Comparison of ENCODE assay signal across 11 cellular contexts in the genomic region with DNA sequence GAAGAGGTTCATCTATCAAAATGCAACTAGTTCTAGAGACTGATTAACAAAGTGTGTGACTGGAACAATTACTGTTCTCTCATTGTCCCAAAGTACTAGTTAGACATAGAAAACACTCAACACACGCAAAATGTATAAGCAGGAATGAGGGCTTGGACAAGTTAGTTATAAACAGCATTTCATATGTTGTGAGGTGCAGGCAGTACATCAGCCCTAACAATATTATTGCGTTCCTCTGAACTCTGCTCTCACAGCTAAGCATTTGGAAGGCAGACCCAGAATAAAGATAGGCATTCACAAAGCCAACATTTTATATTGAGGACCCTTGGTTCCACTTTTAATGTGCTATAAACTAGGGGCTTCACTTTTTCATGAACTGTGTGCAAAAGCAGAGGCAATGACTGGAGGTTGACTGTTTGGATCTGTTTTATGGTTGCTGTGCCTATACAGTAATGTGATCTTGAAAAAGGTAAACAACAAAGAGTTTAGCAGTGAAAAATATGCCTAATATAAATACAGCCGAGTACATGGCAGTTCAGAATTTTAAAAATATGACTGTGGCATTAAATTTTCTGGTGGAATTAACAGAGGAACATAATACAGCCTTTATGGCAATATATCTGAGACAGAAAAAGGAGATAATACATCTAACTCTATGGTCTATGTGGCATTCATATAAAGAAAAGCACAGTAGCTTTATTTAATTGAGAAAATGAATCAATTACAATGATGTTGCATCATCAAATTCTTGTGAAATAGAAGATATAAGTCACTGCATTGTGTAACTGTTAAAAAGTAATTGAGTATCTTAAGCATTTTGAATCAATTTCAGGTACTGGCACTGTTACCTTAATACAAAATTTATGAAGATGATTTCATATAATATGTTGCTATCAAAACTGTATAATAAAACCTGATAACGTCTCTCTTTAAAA.
DNase-seq lines count a peak whose midpoint lies in the region; ATAC-seq and TF ChIP-seq lines count a peak whose summit lies in the region.
"Had no signal": no experiment of that assay in that cellular context is flagged by ENCODE, and none has a peak within 500 bp of the region (broad histone marks: within the 10 kb centered on the region; RNA-seq: fewer than 3 reads in every experiment).

No MANE protein-coding gene starts in this region.

- no peak overlapping the region for H3K4me3 ChIP-seq in fibroblast of pulmonary artery (replicated peaks; ENCODE audit: low read depth, low read length)

- H3K4me1 Mint-ChIP-seq in stimulated activated naive CD8-positive, alpha-beta T cell treated with anti-CD3 and anti-CD28 coated beads, Interleukin-15, Interleukin-2, amounts not matched to agents 100 ng/mL and 50 ng/mL, for 24 hours (ENCODE audit: low read depth) = peaks cover 50% of the 10 kb centered on the region
- H3K4me1 Mint-ChIP-seq in T-helper 17 cell = peaks cover 28% of the 10 kb centered on the region

- peak overlapping the region; percentile 53 for H3K4me3 Mint-ChIP-seq in stimulated activated naive CD8-positive, alpha-beta T cell treated with anti-CD3 and anti-CD28 coated beads, Interleukin-15, Interleukin-2, amounts not matched to agents 100 ng/mL and 50 ng/mL, for 24 hours
- no peak overlapping the region for H3K4me3 Mint-ChIP-seq in T-helper 17 cell
- H3K4me3 Mint-ChIP-seq: brain had no signal

- no peak for ATAC-seq in stimulated activated naive CD8-positive, alpha-beta T cell treated with anti-CD3 and anti-CD28 coated beads, Interleukin-15, Interleukin-2, amounts not matched to agents 100 U/mL and 50 U/mL, for 24 hours
- ATAC-seq in T-helper 17 cell = no peak
- no peak for ATAC-seq in HG02571 (IDR thresholded peaks at IDR 0.05; ENCODE audit: unreplicated experiment)

- H3K36me3 Mint-ChIP-seq in stimulated activated naive CD8-positive, alpha-beta T cell treated with anti-CD3 and anti-CD28 coated beads, Interleukin-15, Interleukin-2, amounts not matched to agents 100 ng/mL and 50 ng/mL, for 24 hours (ENCODE audit: low read depth) = peaks cover 7% of the 10 kb centered on the region
- no peaks in the 10 kb centered on the region for H3K36me3 Mint-ChIP-seq in T-helper 17 cell (ENCODE audit: low read depth)

- H3K9me3 ChIP-seq in T-helper 17 cell (ENCODE audit: control insufficient read depth, low read length, poor library complexity, severe bottlenecking) = no peaks in the 10 kb centered on the region

- no peak for TF ChIP-seq CTCF in fibroblast of pulmonary artery (IDR thresholded peaks at IDR 0.05; ENCODE audit: low read length, missing control alignments)

- H3K9me3 Mint-ChIP-seq in stimulated activated naive CD8-positive, alpha-beta T cell treated with anti-CD3 and anti-CD28 coated beads, Interleukin-15, Interleukin-2, amounts not matched to agents 100 ng/mL and 50 ng/mL, for 24 hours = no peaks in the 10 kb centered on the region
- H3K9me3 Mint-ChIP-seq: brain had no signal

- no peaks in the 10 kb centered on the region for H3K27me3 Mint-ChIP-seq in stimulated activated naive CD8-positive, alpha-beta T cell treated with anti-CD3 and anti-CD28 coated beads, Interleukin-15, Interleukin-2, amounts not matched to agents 100 ng/mL and 50 ng/mL, for 24 hours
- H3K27me3 Mint-ChIP-seq in T-helper 17 cell = no peaks in the 10 kb centered on the region
- H3K27me3 Mint-ChIP-seq: brain had no signal

- H3K27ac Mint-ChIP-seq in stimulated activated naive CD8-positive, alpha-beta T cell treated with anti-CD3 and anti-CD28 coated beads, Interleukin-15, Interleukin-2, amounts not matched to agents 100 ng/mL and 50 ng/mL, for 24 hours = peak overlapping the region; percentile 62
- peak overlapping the region; percentile 72 for H3K27ac Mint-ChIP-seq in T-helper 17 cell
- H3K27ac Mint-ChIP-seq: brain had no signal

- no peak for DNase-seq in stimulated activated naive CD8-positive, alpha-beta T cell treated with anti-CD3 and anti-CD28 coated beads, Interleukin-15, Interleukin-2, amounts not matched to agents 100 U/mL and 50 U/mL, for 24 hours
- no peak for DNase-seq in T-helper 17 cell
- peak; percentile 55 for DNase-seq in fibroblast of pulmonary artery (ENCODE audit: low read depth)
- no peak for DNase-seq in NCI-H2029 treated with DMSO at 0.1 percent for 48 hours (lab: John Stamatoyannopoulos, UW)
- DNase-seq in RKO (ENCODE audit: low spot score) = no peak
- no peak for DNase-seq in NCI-H1092 treated with DMSO at 0.1 percent for 48 hours (lab: John Stamatoyannopoulos, UW)
- DNase-seq: foreskin melanocyte, left ventricle myocardium superior had no signal
